ENCODE assay signal across 12 cellular contexts in the genomic region with DNA sequence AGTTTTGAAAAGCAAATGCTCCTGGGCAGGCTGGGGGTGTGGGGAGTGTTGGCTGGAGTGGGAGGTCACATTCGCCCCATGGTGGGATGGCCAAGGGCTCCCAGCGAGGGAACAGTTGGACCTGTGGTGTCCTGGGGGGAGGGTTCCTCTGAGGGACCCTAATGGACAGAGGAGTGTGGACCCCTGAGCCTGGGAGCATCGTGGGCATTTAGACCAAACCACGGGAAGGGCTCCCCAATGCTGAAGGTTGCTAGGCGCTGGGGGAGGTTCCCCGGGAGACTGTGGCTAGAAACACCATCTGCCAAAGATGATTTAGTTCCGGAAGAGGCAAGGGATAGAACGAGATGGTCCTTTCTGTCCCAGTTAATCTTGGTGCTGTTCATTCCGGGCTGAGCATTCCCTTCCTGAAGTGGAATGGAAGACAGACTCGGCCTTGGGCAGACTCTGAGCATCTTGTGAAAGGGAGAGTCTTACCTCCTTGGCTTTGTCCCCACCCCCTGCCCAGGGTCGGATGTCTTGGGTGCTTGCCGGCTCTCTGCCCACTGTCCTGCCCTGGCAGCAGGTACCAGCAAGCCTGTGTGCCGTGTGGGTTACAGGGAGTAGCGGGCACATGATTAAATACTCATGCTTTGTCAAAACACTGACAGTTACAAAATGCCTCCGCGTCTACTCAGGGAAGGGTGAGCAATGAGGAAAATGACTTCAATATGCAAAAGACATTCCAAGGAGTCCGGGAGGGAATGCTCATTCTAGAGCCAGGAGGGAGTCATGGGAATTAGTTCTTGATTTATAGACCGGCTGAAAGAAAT.
A peak's percentile ranks its signal among the peaks of the same experiment; 100 is the strongest.
DNase-seq lines count a peak whose midpoint lies in the region; ATAC-seq and TF ChIP-seq lines count a peak whose summit lies in the region.
"Had no signal": no experiment of that assay in that cellular context is flagged by ENCODE, and none has a peak within 500 bp of the region (broad histone marks: within the 10 kb centered on the region; RNA-seq: fewer than 3 reads in every experiment).

No MANE protein-coding gene starts in this region.

- WGBS in esophagus, 2 donors: 49 to 54% methylated on average over 18 of the region's 18 CpGs

- peak overlapping the region; percentile 12 to 57 for H3K27ac ChIP-seq in esophagus (ENCODE audit: low read depth in 2 of 2, low read length in 1 of 2)

- no peaks in the 10 kb centered on the region for H3K9me3 ChIP-seq in esophagus (ENCODE audit: control insufficient read depth in 2 of 2, insufficient read depth in 1 of 2, low read depth in 1 of 2, low read length in 1 of 2)

- in situ Hi-C loops in GM13976 (cut with MboI; ENCODE audit: low sequenced_read_pairs, unreplicated experiment): no loop called here

- DNase-seq in AG09309 (ENCODE audit: low read depth) (peak; percentile 81), RPMI7951 (ENCODE audit: low read depth) (peak; percentile 79), occipital lobe (lab: John Stamatoyannopoulos, UW) (peak; percentile 46), NK-92 (lab: John Stamatoyannopoulos, UW; ENCODE audit: unreplicated experiment) (no peak), GM13976 (ENCODE audit: low spot score) (no peak)
- DNase-seq: activated T-cell treated with anti-CD3 and anti-CD28 coated beads, Interleukin-2, amount 50 U/mL, for 24 hours; CD4-positive, alpha-beta memory T cell; midbrain; T-helper 17 cell had no signal

- H3K4me3 ChIP-seq in AG09309 (ENCODE audit: control insufficient read depth, low read depth, low read length): peak overlapping the region; percentile 25
- no peak overlapping the region for H3K4me3 ChIP-seq in esophagus (ENCODE audit: low read depth in 1 of 2, low read length in 2 of 2)

- peaks cover 2 to 6% of the 10 kb centered on the region in 2 donors for H3K4me1 ChIP-seq in esophagus (ENCODE audit: control insufficient read depth in 2 of 2, insufficient read depth in 2 of 2, low read length in 1 of 2)

- TF ChIP-seq CTCF in AG09309 (IDR thresholded peaks at IDR 0.05; ENCODE audit: control insufficient read depth, insufficient read depth, low read depth, low read length, missing control alignments) (no peak), GM13976 (IDR thresholded peaks at IDR 0.05; ENCODE audit: borderline replicate concordance, control extremely low read depth, extremely low read depth, insufficient read depth, missing control alignments) (no peak)

- no peak for ATAC-seq in GM21447 (IDR thresholded peaks at IDR 0.05; ENCODE audit: unreplicated experiment)
- ATAC-seq in HG03108 (IDR thresholded peaks at IDR 0.05; ENCODE audit: unreplicated experiment): no peak
- ATAC-seq: T-helper 17 cell had no signal

- no peaks in the 10 kb centered on the region for H3K36me3 ChIP-seq in esophagus (ENCODE audit: control insufficient read depth in 2 of 2, insufficient read depth in 2 of 2, low read length in 1 of 2)

- no peaks in the 10 kb centered on the region for H3K27me3 ChIP-seq in esophagus (ENCODE audit: control insufficient read depth in 1 of 2, insufficient read depth in 2 of 2, low read length in 2 of 2)

Comparison
In these comparisons a context has a peak if more than half of its experiments do, and no peak if none do; other contexts are left out.
1. DNase-seq: peak in AG09309 (single experiment), RPMI7951 (single experiment) and occipital lobe (single experiment); none in NK-92 (single experiment) and GM13976 (single experiment).